9 cellular contexts compared by ENCODE assay signal in genomic region chr1:22143065-22143514, GRCh38. TPM values are rescaled to one million over a fixed set of nuclear protein-coding genes. Genes with fewer than 3 reads are reported as not detected.
DNase-seq lines count a peak whose midpoint lies in the region; ATAC-seq and TF ChIP-seq lines count a peak whose summit lies in the region.
"Had no signal": no experiment of that assay in that cellular context is flagged by ENCODE, and none has a peak within 500 bp of the region (broad histone marks: within the 10 kb centered on the region; RNA-seq: fewer than 3 reads in every experiment).

Gene WNT4, minus strand, starts transcription at chr1:22143097. Its CDS starts 175 bp downstream, at chr1:22142922.

- H3K4me1 ChIP-seq in right lobe of liver (peaks cover 0 to 12% (median under 1%) of the 10 kb centered on the region in 4 donors), thymus (ENCODE audit: control insufficient read depth, insufficient read depth, low read length) (no peaks in the 10 kb centered on the region)

- no peak for TF ChIP-seq POLR2A in right lobe of liver (IDR thresholded peaks at IDR 0.05)

- whole genome bisulfite sequencing in right lobe of liver (ENCODE audit: insufficient coverage, low coverage, low lambda C conversion rate, missing lambda C conversion rate): no CpG with 5 or more reads among the region's 67 CpGs
- under 1% methylated on average over 67 of the region's 67 CpGs for WGBS in thymus

- no peak for TF ChIP-seq CTCF in AG04449 (IDR thresholded peaks at IDR 0.05; ENCODE audit: insufficient read depth, low read length, missing control alignments)
- TF ChIP-seq CTCF in GM12874 (IDR thresholded peaks at IDR 0.05; ENCODE audit: insufficient read depth, low read depth, low read length): peak; percentile 40; the same call in 1 of the 2 replicates
- TF ChIP-seq CTCF in RWPE1 (conservative IDR thresholded peaks at IDR 0.05; ENCODE audit: low read depth): peak; percentile 35
- TF ChIP-seq CTCF in choroid plexus epithelial cell (conservative IDR thresholded peaks at IDR 0.05; ENCODE audit: low read depth, low read length): no peak
- TF ChIP-seq CTCF in right lobe of liver (IDR thresholded peaks at IDR 0.05): peak in 1 of 4 donors; percentile 26

- POLR2A ChIA-PET in AG04449 (lab: Yijun Ruan, JAX) (no interaction called here), RWPE1 (lab: Yijun Ruan, JAX; ENCODE audit: low non-redundant PET) (no interaction called here)

- ATAC-seq in right lobe of liver: peak; percentile 65 to 83 (median 75)

- DNase-seq in AG04449 (ENCODE audit: low read depth, low spot score) (no peak), RWPE1 (ENCODE audit: low spot score) (peak; percentile 72), choroid plexus epithelial cell (ENCODE audit: low read depth) (peak; percentile 20), right lobe of liver (peak in 1 of 3 donors; percentile 51), posterior vena cava (ENCODE audit: low spot score) (no peak)
- no peak for DNase-seq in effector CD4-positive, alpha-beta T cell

- peak within 1 kb of the TSS; percentile 88 for H3K27ac ChIP-seq in RWPE1
- H3K27ac ChIP-seq in right lobe of liver: no peak within 1 kb of the TSS
- H3K27ac ChIP-seq in thymus (ENCODE audit: low read depth): peak within 1 kb of the TSS; percentile 8
- H3K27ac ChIP-seq: HL-60 had no signal

- H3K9me3 ChIP-seq in right lobe of liver (no peaks in the 10 kb centered on the region), thymus (ENCODE audit: control insufficient read depth) (no peaks in the 10 kb centered on the region)

- intact Hi-C loops in right lobe of liver (cut with DNase I) (no loop called here), posterior vena cava (cut with DNase I) (loop anchor here in 1 of 2 donors (5.0 kb wide), 1 partner anchor 36 kb away; no protein-coding TSS in a partner anchor)

- H3K36me3 ChIP-seq in right lobe of liver (no peaks in the 10 kb centered on the region), thymus (ENCODE audit: control insufficient read depth, insufficient read depth) (no peaks in the 10 kb centered on the region)

- H3K4me3 ChIP-seq in AG04449 (ENCODE audit: low read depth, low read length): peak within 1 kb of the TSS; percentile 30
- peak within 1 kb of the TSS; percentile 38 for H3K4me3 ChIP-seq in choroid plexus epithelial cell (ENCODE audit: low read depth, low read length)
- H3K4me3 ChIP-seq in right lobe of liver: peak within 1 kb of the TSS; percentile 23 to 42 (median 29)
- H3K4me3 ChIP-seq in thymus (ENCODE audit: low read length): peak within 1 kb of the TSS; percentile 43

- H3K27me3 ChIP-seq in right lobe of liver: peaks cover 0 to 16% of the 10 kb centered on the region in 2 donors
- H3K27me3 ChIP-seq in thymus (ENCODE audit: control insufficient read depth, insufficient read depth): peaks cover 45% of the 10 kb centered on the region

- CTCF ChIA-PET in AG04449 (lab: Yijun Ruan, JAX) (interaction anchor here (1.4 kb wide), 1 partner anchor 9 kb away, joined by 3 read pairs; no protein-coding TSS in a partner anchor), RWPE1 (lab: Yijun Ruan, JAX) (interaction anchor here (1.0 to 1.3 kb wide), 2 partner anchors 11 to 81 kb away, joined by 3 read pairs; no protein-coding TSS in a partner anchor)

RNA-seq across cellular contexts. Expression of gene WNT4, which starts in this region (rescaled TPM):
- total RNA-seq in right lobe of liver (under 1 TPM in 4 of 6 experiments, not detected in 2; 0.06 to 0.46 (median 0.21) TPM), posterior vena cava (under 1 TPM; 0.10 to 0.32 TPM)
- 1.8 TPM for polyA plus RNA-seq in thymus

Comparison
In these comparisons a context has a peak if more than half of its experiments do, and no peak if none do; other contexts are left out.
1. Peak in ATAC-seq and H3K4me3 ChIP-seq in right lobe of liver; RNA of the gene not detected or under 1 TPM.
2. DNase-seq: peak in RWPE1 (single experiment) and choroid plexus epithelial cell (single experiment); none in AG04449 (single experiment), effector CD4-positive, alpha-beta T cell (single experiment) and posterior vena cava (single experiment).
3. CTCF ChIP-seq: peak in GM12874 (single experiment) and RWPE1 (single experiment); none in AG04449 (single experiment) and choroid plexus epithelial cell (single experiment).
4. H3K27ac ChIP-seq: peak in RWPE1 (single experiment) and thymus (single experiment); none in right lobe of liver (0 of 3).
5. Peak in every context shown above with its lines, with median percentiles within 50 percentile points of each other: H3K4me3 ChIP-seq.